In the genomic region with DNA sequence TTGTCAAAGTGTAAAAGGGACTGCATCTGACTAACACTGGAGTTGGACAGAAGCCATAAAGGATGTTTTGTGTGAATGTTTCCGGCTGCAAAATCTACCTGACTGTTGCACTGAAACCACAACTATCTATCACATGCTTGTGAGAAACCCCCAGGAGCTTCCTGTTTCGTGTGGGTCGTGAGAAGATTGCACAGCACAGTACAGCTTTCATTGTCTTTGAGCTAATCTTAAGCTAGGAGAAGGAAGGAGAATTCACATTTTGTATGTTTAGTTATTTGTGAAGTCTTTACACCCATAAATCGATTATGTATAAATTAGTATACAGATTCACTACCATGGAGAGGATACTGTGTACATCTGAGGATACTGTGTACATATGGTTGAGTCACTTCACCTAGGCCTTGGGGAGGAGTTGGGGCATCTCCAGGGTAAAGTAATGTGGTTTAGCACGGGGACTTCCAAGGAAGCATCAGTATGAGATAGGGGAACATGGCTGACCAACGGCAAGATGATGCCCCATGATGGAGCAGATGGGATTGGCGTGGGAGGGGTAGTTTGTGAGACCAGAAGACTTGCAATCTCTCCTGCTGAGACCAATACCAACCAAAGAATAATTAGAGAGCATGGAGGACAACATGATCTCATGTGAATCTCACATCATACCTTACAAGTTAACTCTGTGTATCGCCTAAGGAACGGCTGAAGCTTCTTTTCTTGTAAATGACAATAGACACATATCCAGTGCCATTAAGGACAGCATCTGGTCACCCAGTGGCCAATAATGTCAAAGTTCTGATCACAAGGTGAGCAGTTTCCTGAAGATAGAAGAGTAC, we compare ENCODE assay signal across 8 cellular contexts. TPM values are rescaled to one million over a fixed set of nuclear protein-coding genes. Genes with fewer than 3 reads are reported as not detected.
A peak's percentile ranks its signal among the peaks of the same experiment; 100 is the strongest.
DNase-seq lines count a peak whose midpoint lies in the region; ATAC-seq and TF ChIP-seq lines count a peak whose summit lies in the region.

No MANE protein-coding gene starts in this region.

- no peaks in the 10 kb centered on the region; the same call in 1 of the 2 replicates for H3K79me2 ChIP-seq in OCI-LY3 (ENCODE audit: low read length)

- H3K9me3 ChIP-seq in OCI-LY3 (ENCODE audit: insufficient read depth, low read length) (no peaks in the 10 kb centered on the region), MG63 (no peaks in the 10 kb centered on the region)
- no peaks in the 10 kb centered on the region for H3K9me3 ChIP-seq in naive thymus-derived CD4-positive, alpha-beta T cell (ENCODE audit: control insufficient read depth in 2 of 3, low read length in 3 of 3)

- POLR2A ChIA-PET in naive thymus-derived CD4-positive, alpha-beta T cell (lab: Charles Lee): interaction anchor here (0.5 to 24.1 kb wide), 21 partner anchors 8 to 647 kb away, joined by 3 to 1322 read pairs (median 5); a partner anchor contains a TSS

- H4K20me1 ChIP-seq in OCI-LY3 (ENCODE audit: insufficient read depth, low read length): no peaks in the 10 kb centered on the region

- H3K27me3 ChIP-seq in OCI-LY3 (ENCODE audit: low read depth, low read length) (no peaks in the 10 kb centered on the region), MG63 (no peaks in the 10 kb centered on the region)
- no peaks in the 10 kb centered on the region for H3K27me3 ChIP-seq in naive thymus-derived CD4-positive, alpha-beta T cell (ENCODE audit: control insufficient read depth in 2 of 2, insufficient read depth in 2 of 2, low read length in 2 of 2)

- H3K4me3 Mint-ChIP-seq in naive thymus-derived CD4-positive, alpha-beta T cell: peak overlapping the region; percentile 72 to 89 (median 82)
- H3K4me3 Mint-ChIP-seq in endothelial cell (ENCODE audit: unreplicated experiment): no peak overlapping the region

- DNase-seq in activated naive CD4-positive, alpha-beta T cell (lab: John Stamatoyannopoulos, UW): peak in 3 of 4 experiments; percentile 5 to 32 (median 21)
- DNase-seq in naive thymus-derived CD4-positive, alpha-beta T cell: peak in 8 of 9 donors; percentile 54 to 94 (median 88)
- DNase-seq in endothelial cell (ENCODE audit: low spot score): no peak
- DNase-seq in MG63: no peak
- no peak for DNase-seq in NCI-H146 (lab: John Stamatoyannopoulos, UW)

- peak overlapping the region; percentile 71 for H3K9ac ChIP-seq in OCI-LY3 (ENCODE audit: low read length)

- H3K4me3 ChIP-seq in OCI-LY3 (ENCODE audit: low read length) (peak overlapping the region; percentile 36; the same call in 1 of the 2 replicates), MG63 (no peak overlapping the region)
- peak overlapping the region; percentile 70 for H3K4me3 ChIP-seq in naive thymus-derived CD4-positive, alpha-beta T cell (ENCODE audit: low read length)

- intact Hi-C loops in naive thymus-derived CD4-positive, alpha-beta T cell (cut with micrococcal nuclease): loop anchor here (1.0 to 5.0 kb wide), 7 partner anchors 36 to 1325 kb away; no protein-coding TSS in a partner anchor

- H3K4me2 ChIP-seq in OCI-LY3 (ENCODE audit: low read length): peak overlapping the region; percentile 54

- ATAC-seq in GM18517 (IDR thresholded peaks at IDR 0.05; ENCODE audit: unreplicated experiment) (peak; percentile 78), HG02852 (IDR thresholded peaks at IDR 0.05; ENCODE audit: unreplicated experiment) (peak; percentile 75)
- ATAC-seq in naive thymus-derived CD4-positive, alpha-beta T cell: peak; percentile 77

- TF ChIP-seq CTCF in OCI-LY3 (IDR thresholded peaks at IDR 0.05; ENCODE audit: low read depth, low read length) (no peak), endothelial cell (IDR thresholded peaks at IDR 0.05; ENCODE audit: unreplicated experiment) (no peak)

- H3K4me1 ChIP-seq in OCI-LY3 (ENCODE audit: low read length): peaks cover 98% of the 10 kb centered on the region
- peaks cover 79 to 81% of the 10 kb centered on the region in 2 donors for H3K4me1 ChIP-seq in naive thymus-derived CD4-positive, alpha-beta T cell (ENCODE audit: control insufficient read depth in 2 of 2, insufficient read depth in 2 of 2, low read length in 2 of 2)

- H3K27me3 Mint-ChIP-seq in naive thymus-derived CD4-positive, alpha-beta T cell: no peaks in the 10 kb centered on the region
- no peaks in the 10 kb centered on the region for H3K27me3 Mint-ChIP-seq in endothelial cell (ENCODE audit: unreplicated experiment)

- H3K4me1 Mint-ChIP-seq in naive thymus-derived CD4-positive, alpha-beta T cell: peaks cover 15 to 99% (median 86%) of the 10 kb centered on the region in 7 donors
- no peaks in the 10 kb centered on the region for H3K4me1 Mint-ChIP-seq in endothelial cell (ENCODE audit: unreplicated experiment)

- peaks cover 0 to 2% (median 0%) of the 10 kb centered on the region in 11 donors for H3K9me3 Mint-ChIP-seq in naive thymus-derived CD4-positive, alpha-beta T cell
- no peaks in the 10 kb centered on the region for H3K9me3 Mint-ChIP-seq in endothelial cell (ENCODE audit: unreplicated experiment)

- H2AFZ ChIP-seq in OCI-LY3 (ENCODE audit: low read depth, low read length): peak overlapping the region; percentile 22; the same call in 1 of the 2 replicates

- CTCF ChIA-PET in naive thymus-derived CD4-positive, alpha-beta T cell (lab: Charles Lee): interaction anchor here (0.6 to 4.2 kb wide), 14 partner anchors 13 to 401 kb away, joined by 3 to 29 read pairs (median 6); no protein-coding TSS in a partner anchor

- no peaks in the 10 kb centered on the region for H3K36me3 ChIP-seq in OCI-LY3 (replicated peaks; ENCODE audit: low read depth, low read length)
- H3K36me3 ChIP-seq in naive thymus-derived CD4-positive, alpha-beta T cell (ENCODE audit: control insufficient read depth in 2 of 3, insufficient read depth in 3 of 3, low read length in 3 of 3): no peaks in the 10 kb centered on the region
- no peaks in the 10 kb centered on the region for H3K36me3 ChIP-seq in MG63

- H3K27ac ChIP-seq in OCI-LY3 (ENCODE audit: low read length): peak overlapping the region; percentile 97
- peak overlapping the region; percentile 88 for H3K27ac ChIP-seq in naive thymus-derived CD4-positive, alpha-beta T cell (ENCODE audit: low read depth, low read length)

- H3K36me3 Mint-ChIP-seq in naive thymus-derived CD4-positive, alpha-beta T cell: peaks cover 0 to 5% (median 0%) of the 10 kb centered on the region in 5 donors
- H3K36me3 Mint-ChIP-seq in endothelial cell (ENCODE audit: low read depth, unreplicated experiment): no peaks in the 10 kb centered on the region

- peak overlapping the region; percentile 94 to 99 (median 98) for H3K27ac Mint-ChIP-seq in naive thymus-derived CD4-positive, alpha-beta T cell
- no peak overlapping the region for H3K27ac Mint-ChIP-seq in endothelial cell (ENCODE audit: unreplicated experiment)

RNA-seq across cellular contexts. Expression of a gene that starts 43.1 kb away (rescaled TPM):
- total RNA-seq in naive thymus-derived CD4-positive, alpha-beta T cell: under 1 TPM in 2 of 5 experiments, not detected in 3; 0.16 to 0.19 TPM
- not detected for polyA plus RNA-seq in naive thymus-derived CD4-positive, alpha-beta T cell
- total RNA-seq in endothelial cell (ENCODE audit: unreplicated experiment): not detected
- total RNA-seq in MG63 (2014; rRNA removed; shearing (Covaris generic); ENCODE audit: low replicate concordance): not detected in 2 replicates

Comparison
In these comparisons a context has a peak if more than half of its experiments do, and no peak if none do; other contexts are left out.
1. DNase-seq: peak in activated naive CD4-positive, alpha-beta T cell (3 of 4) and naive thymus-derived CD4-positive, alpha-beta T cell (8 of 9); none in endothelial cell (single experiment), MG63 (single experiment) and NCI-H146 (single experiment).
2. Peak in every context shown above with its lines, with median percentiles within 50 percentile points of each other: ATAC-seq.